In genomic region chr19:45182758-45183157, GRCh38 we compare ENCODE assay signal across 15 cellular contexts. TPM values are rescaled to one million over a fixed set of nuclear protein-coding genes. Genes with fewer than 3 reads are reported as not detected.
DNase-seq lines count a peak whose midpoint lies in the region; ATAC-seq, FAIRE-seq and TF ChIP-seq lines count a peak whose summit lies in the region.
"Had no signal": no experiment of that assay in that cellular context is flagged by ENCODE, and none has a peak within 500 bp of the region (broad histone marks: within the 10 kb centered on the region; RNA-seq: fewer than 3 reads in every experiment).

No MANE protein-coding gene starts in this region.

- peaks cover 6% of the 10 kb centered on the region for H3K4me1 Mint-ChIP-seq in astrocyte (ENCODE audit: low read depth, unreplicated experiment)
- H3K4me1 Mint-ChIP-seq in stimulated activated effector memory CD8-positive, alpha-beta T cell treated with anti-CD3 and anti-CD28 coated beads, Interleukin-12 subunit alpha, Interleukin-12 subunit beta, amount 100 ng/mL, for 72 hours: peaks cover 23% of the 10 kb centered on the region

- no peaks in the 10 kb centered on the region for H3K9me3 ChIP-seq in astrocyte (ENCODE audit: insufficient read depth, low read depth, low read length)
- no peaks in the 10 kb centered on the region for H3K9me3 ChIP-seq in osteoblast (ENCODE audit: low read depth, low read length)

- H3K27me3 Mint-ChIP-seq in astrocyte (ENCODE audit: low read depth, unreplicated experiment): peaks cover 4% of the 10 kb centered on the region
- H3K27me3 Mint-ChIP-seq: CD4-positive, alpha-beta memory T cell had no signal

- H3K4me1 ChIP-seq in astrocyte (ENCODE audit: insufficient read depth, low read length) (peaks cover 9% of the 10 kb centered on the region), osteoblast (ENCODE audit: insufficient read depth, low read length) (peaks cover 9% of the 10 kb centered on the region)

- no peaks in the 10 kb centered on the region for H3K36me3 ChIP-seq in astrocyte (ENCODE audit: insufficient read depth, low read length)
- peaks cover 9% of the 10 kb centered on the region for H3K36me3 ChIP-seq in osteoblast (ENCODE audit: insufficient read depth, low read length)

- H3K4me3 Mint-ChIP-seq in astrocyte (ENCODE audit: unreplicated experiment): no peak overlapping the region
- no peak overlapping the region for H3K4me3 Mint-ChIP-seq in stimulated activated effector memory CD8-positive, alpha-beta T cell treated with anti-CD3 and anti-CD28 coated beads, Interleukin-12 subunit alpha, Interleukin-12 subunit beta, amount 100 ng/mL, for 72 hours
- H3K4me3 Mint-ChIP-seq: CD4-positive, alpha-beta memory T cell had no signal

- H2AFZ ChIP-seq in astrocyte (ENCODE audit: low read depth, low read length) (no peak overlapping the region), osteoblast (ENCODE audit: low read length) (no peak overlapping the region)

- TF ChIP-seq CTCF in astrocyte (IDR thresholded peaks at IDR 0.05; ENCODE audit: insufficient read depth, low read depth, low read length) (no peak), osteoblast (IDR thresholded peaks at IDR 0.05; ENCODE audit: extremely low read depth, low read depth, low read length) (no peak)

- H3K4me3 ChIP-seq in astrocyte (ENCODE audit: insufficient read depth, low read depth, low read length) (no peak overlapping the region), osteoblast (ENCODE audit: insufficient read depth, low read length) (no peak overlapping the region)

- no peak for ATAC-seq in stimulated activated effector memory CD8-positive, alpha-beta T cell treated with anti-CD3 and anti-CD28 coated beads, Interleukin-12 subunit alpha, Interleukin-12 subunit beta, amount 100 ng/mL, for 72 hours

- H3K27ac Mint-ChIP-seq in astrocyte (ENCODE audit: unreplicated experiment): peak overlapping the region; percentile 34
- no peak overlapping the region for H3K27ac Mint-ChIP-seq in stimulated activated effector memory CD8-positive, alpha-beta T cell treated with anti-CD3 and anti-CD28 coated beads, Interleukin-12 subunit alpha, Interleukin-12 subunit beta, amount 100 ng/mL, for 72 hours

- no peak overlapping the region for H3K9ac ChIP-seq in astrocyte (ENCODE audit: low read length)

- no peaks in the 10 kb centered on the region for H3K9me3 Mint-ChIP-seq in astrocyte (ENCODE audit: unreplicated experiment)
- H3K9me3 Mint-ChIP-seq in stimulated activated effector memory CD8-positive, alpha-beta T cell treated with anti-CD3 and anti-CD28 coated beads, Interleukin-12 subunit alpha, Interleukin-12 subunit beta, amount 100 ng/mL, for 72 hours: no peaks in the 10 kb centered on the region
- H3K9me3 Mint-ChIP-seq: CD4-positive, alpha-beta memory T cell had no signal

- H3K27ac ChIP-seq in astrocyte (ENCODE audit: low read depth, low read length): no peak overlapping the region
- H3K27ac ChIP-seq in osteoblast (ENCODE audit: low read depth, low read length): no peak overlapping the region

- H3K27me3 ChIP-seq in astrocyte (ENCODE audit: insufficient read depth, low read length) (no peaks in the 10 kb centered on the region), osteoblast (ENCODE audit: insufficient read depth, low read length) (no peaks in the 10 kb centered on the region)

- peaks cover 5% of the 10 kb centered on the region for H3K36me3 Mint-ChIP-seq in astrocyte (ENCODE audit: low read depth, unreplicated experiment)
- peaks cover 18% of the 10 kb centered on the region for H3K36me3 Mint-ChIP-seq in stimulated activated effector memory CD8-positive, alpha-beta T cell treated with anti-CD3 and anti-CD28 coated beads, Interleukin-12 subunit alpha, Interleukin-12 subunit beta, amount 100 ng/mL, for 72 hours

- H4K20me1 ChIP-seq in astrocyte (ENCODE audit: insufficient read depth, low read length): peaks cover 24% of the 10 kb centered on the region
- H4K20me1 ChIP-seq in osteoblast (ENCODE audit: insufficient read depth, low read length): peaks cover 13% of the 10 kb centered on the region

- H3K79me2 ChIP-seq in astrocyte (ENCODE audit: insufficient read depth, low read length) (peaks cover 19% of the 10 kb centered on the region), osteoblast (ENCODE audit: insufficient read depth, low read length) (peaks cover 28% of the 10 kb centered on the region)

- DNase-seq in Daoy (ENCODE audit: low read depth) (peak; percentile 41), HT-29 (ENCODE audit: low spot score) (peak; percentile 78), astrocyte (ENCODE audit: low read depth) (no peak), osteoblast (ENCODE audit: insufficient read length, low spot score, missing footprints) (peak; percentile 30), H4 (ENCODE audit: low spot score) (no peak), NCI-H2107 (lab: John Stamatoyannopoulos, UW) (no peak)
- no peak for DNase-seq in stimulated activated effector memory CD8-positive, alpha-beta T cell treated with anti-CD3 and anti-CD28 coated beads, Interleukin-12 subunit alpha, Interleukin-12 subunit beta, amount 100 ng/mL, for 72 hours (ENCODE audit: low spot score in 2 of 2)
- DNase-seq: CD4-positive, alpha-beta memory T cell; DMS79; KBM-7; NCI-H1436; NCI-H2081 treated with DMSO at 0.1 percent for 48 hours; NCI-H524; SHP77 treated with DMSO at 0.1 percent for 48 hours had no signal

- FAIRE-seq in astrocyte (lab: Jason Lieb, UNC): no peak
- FAIRE-seq: RCC 7860 had no signal

- H3K4me2 ChIP-seq in astrocyte (ENCODE audit: low read length) (no peak overlapping the region), osteoblast (ENCODE audit: insufficient read depth, low read length) (no peak overlapping the region)

RNA-seq across cellular contexts. Expression of gene BLOC1S3, which starts 4.2 kb away (rescaled TPM):
- total RNA-seq in Daoy (2014; rRNA removed; shearing (Covaris generic)): 3.9 and 6.9 TPM in 2 replicates
- 13.7 and 21.5 TPM in 2 replicates for total RNA-seq in HT-29 (2014; rRNA removed; shearing (Covaris generic))
- total RNA-seq in astrocyte: 14.5 TPM in 2 replicates
- 7.2 and 10.0 TPM in 2 replicates for total RNA-seq in osteoblast
- 2.1 and 5.3 TPM in 2 replicates for total RNA-seq in H4 (2014; rRNA removed; shearing (Covaris generic))

RNA-seq across cellular contexts. Expression of gene TRAPPC6A, which starts 4.7 kb away (rescaled TPM):
- total RNA-seq in Daoy (2014; rRNA removed; shearing (Covaris generic)): 4.3 and 8.4 TPM in 2 replicates
- 34.2 and 51.1 TPM in 2 replicates for total RNA-seq in HT-29 (2014; rRNA removed; shearing (Covaris generic))
- total RNA-seq in astrocyte (14.7 and 16.4 TPM in 2 replicates), osteoblast (13.8 and 17.4 TPM in 2 replicates)
- 8.9 and 14.5 TPM in 2 replicates for total RNA-seq in H4 (2014; rRNA removed; shearing (Covaris generic))

RNA-seq across cellular contexts. Expression of gene NKPD1, which starts 22.0 kb away (rescaled TPM):
- 0.11 and 1.4 TPM in 2 replicates for total RNA-seq in Daoy (2014; rRNA removed; shearing (Covaris generic))
- 1.4 and 6.7 TPM in 2 replicates for total RNA-seq in HT-29 (2014; rRNA removed; shearing (Covaris generic))
- total RNA-seq in astrocyte (not detected in 2 replicates), osteoblast (0.29 TPM in 1 of 2 replicates, not detected in the other)
- total RNA-seq in H4 (2014; rRNA removed; shearing (Covaris generic)): 0.19 TPM in 1 of 2 replicates, not detected in the other

Comparison
In these comparisons a context has a peak if more than half of its experiments do, and no peak if none do; other contexts are left out.
1. DNase-seq: peak in Daoy (single experiment), HT-29 (single experiment) and osteoblast (single experiment); none in astrocyte (single experiment), H4 (single experiment), stimulated activated effector memory CD8-positive, alpha-beta T cell treated with anti-CD3 and anti-CD28 coated beads, Interleukin-12 subunit alpha, Interleukin-12 subunit beta, amount 100 ng/mL, for 72 hours (0 of 2) and NCI-H2107 (single experiment).